In genomic region chr6:2353412-2354137, GRCh38 we compare ENCODE assay signal across 8 cellular contexts.
A peak's percentile ranks its signal among the peaks of the same experiment; 100 is the strongest.
DNase-seq lines count a peak whose midpoint lies in the region; ATAC-seq and TF ChIP-seq lines count a peak whose summit lies in the region.

No MANE protein-coding gene starts in this region.

- DNase-seq in ELF-1 (ENCODE audit: low read depth, low spot score) (peak; percentile 64), LoVo (ENCODE audit: low spot score) (peak; percentile 69), SJSA1 (ENCODE audit: low read depth in 1 of 2, low spot score in 2 of 2) (peak; percentile 51 to 61), head of caudate nucleus (peak; percentile 31 to 87 (median 68)), prostate gland (ENCODE audit: low spot score) (peak; percentile 62)
- peak; percentile 32 for DNase-seq in activated naive CD8-positive, alpha-beta T cell treated with anti-CD3 and anti-CD28 coated beads for 36 hours

- H3K4me3 ChIP-seq in SJSA1, result no peak overlapping the region
- H3K4me3 ChIP-seq in prostate gland, result no peak overlapping the region

- H3K36me3 ChIP-seq in SJSA1 (no peaks in the 10 kb centered on the region), prostate gland (no peaks in the 10 kb centered on the region)

- H3K4me1 ChIP-seq in SJSA1 (replicated peaks) (no peaks in the 10 kb centered on the region; the same call in 1 of the 2 replicates), prostate gland (replicated peaks) (no peaks in the 10 kb centered on the region)

- 42% methylated on average over 10 of the region's 10 CpGs for WGBS in prostate gland

- intact Hi-C loops in head of caudate nucleus (cut with DNase I) (loop anchor here (5.0 kb wide), 1 partner anchor 751 kb away; no protein-coding TSS in a partner anchor), prostate gland (cut with DNase I) (loop anchor here (2.0 to 10.0 kb wide), 2 partner anchors 281 to 751 kb away; no protein-coding TSS in a partner anchor)

- no peaks in the 10 kb centered on the region for H3K36me3 Mint-ChIP-seq in activated naive CD8-positive, alpha-beta T cell treated with anti-CD3 and anti-CD28 coated beads for 36 hours

- H3K27ac ChIP-seq in SJSA1 (no peak overlapping the region), prostate gland (no peak overlapping the region)

- no peaks in the 10 kb centered on the region for H3K9me3 Mint-ChIP-seq in activated naive CD8-positive, alpha-beta T cell treated with anti-CD3 and anti-CD28 coated beads for 36 hours

- no peaks in the 10 kb centered on the region for H3K27me3 Mint-ChIP-seq in activated naive CD8-positive, alpha-beta T cell treated with anti-CD3 and anti-CD28 coated beads for 36 hours

- H3K4me1 Mint-ChIP-seq in activated naive CD8-positive, alpha-beta T cell treated with anti-CD3 and anti-CD28 coated beads for 36 hours, result no peaks in the 10 kb centered on the region

- no peak overlapping the region for H3K27ac Mint-ChIP-seq in activated naive CD8-positive, alpha-beta T cell treated with anti-CD3 and anti-CD28 coated beads for 36 hours

- H3K27me3 ChIP-seq in SJSA1 (replicated peaks) (no peaks in the 10 kb centered on the region), prostate gland (replicated peaks; ENCODE audit: insufficient read depth) (no peaks in the 10 kb centered on the region)

- H3K9me3 ChIP-seq in SJSA1 (replicated peaks), result no peaks in the 10 kb centered on the region
- no peaks in the 10 kb centered on the region for H3K9me3 ChIP-seq in prostate gland

- H3K4me3 Mint-ChIP-seq in activated naive CD8-positive, alpha-beta T cell treated with anti-CD3 and anti-CD28 coated beads for 36 hours, result no peak overlapping the region

- ATAC-seq in GM18502 (IDR thresholded peaks at IDR 0.05; ENCODE audit: poor library complexity, unreplicated experiment) (no peak), GM21360 (IDR thresholded peaks at IDR 0.05; ENCODE audit: unreplicated experiment) (no peak)

- TF ChIP-seq CTCF in prostate gland (IDR thresholded peaks at IDR 0.05), result peak in 3 of 4 experiments; percentile 77 to 81 (median 80)

- TF ChIP-seq POLR2A in prostate gland (IDR thresholded peaks at IDR 0.05), result no peak
